In the genomic region with DNA sequence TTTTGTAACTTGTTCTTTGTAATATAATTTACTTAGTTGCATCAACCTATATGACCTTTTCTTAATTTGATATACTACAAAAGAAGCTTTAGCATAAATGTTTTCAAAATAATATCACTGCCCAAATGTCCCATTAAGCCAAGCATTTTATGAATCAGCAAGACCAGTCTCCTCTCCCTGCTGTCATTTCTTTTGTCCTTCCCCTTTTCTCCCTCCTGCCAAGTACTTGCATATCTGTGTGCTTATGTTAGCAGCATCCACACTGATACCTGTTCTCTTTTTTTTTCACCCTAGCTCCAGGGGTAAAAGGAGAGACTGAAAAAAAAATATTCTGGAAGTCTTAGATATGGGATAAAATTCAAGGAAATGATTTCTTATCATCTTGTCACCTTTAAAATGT, we compare ENCODE assay signal across 13 cellular contexts.
DNase-seq lines count a peak whose midpoint lies in the region; ATAC-seq and TF ChIP-seq lines count a peak whose summit lies in the region.
"Had no signal": no experiment of that assay in that cellular context is flagged by ENCODE, and none has a peak within 500 bp of the region (broad histone marks: within the 10 kb centered on the region; RNA-seq: fewer than 3 reads in every experiment).

No MANE protein-coding gene starts in this region.

- peaks cover 23% of the 10 kb centered on the region for H3K4me1 ChIP-seq in body of pancreas
- H3K4me1 ChIP-seq: uterus had no signal

- TF ChIP-seq CTCF in body of pancreas (IDR thresholded peaks at IDR 0.05) (no peak), kidney epithelial cell (IDR thresholded peaks at IDR 0.05; ENCODE audit: insufficient read depth, low read length, poor library complexity, severe bottlenecking) (no peak)

- intact Hi-C loops in body of pancreas (cut with DNase I): loop anchor here (10.0 kb wide), 1 partner anchor 67 kb away; a partner anchor contains a TSS

- H3K27ac ChIP-seq in body of pancreas: no peak overlapping the region
- H3K27ac ChIP-seq: coronary artery, uterus had no signal

- H3K27ac Mint-ChIP-seq in T-helper 2 cell treated with Interferon-gamma antibody and Interleukin-4, amounts not matched to agents 5 μg/mL and 100 μg/mL, for 36 hours: no peak overlapping the region

- H3K27me3 Mint-ChIP-seq in T-helper 2 cell treated with Interferon-gamma antibody and Interleukin-4, amounts not matched to agents 5 μg/mL and 100 μg/mL, for 36 hours (ENCODE audit: low read depth): peaks cover 2% of the 10 kb centered on the region
- H3K27me3 Mint-ChIP-seq: progenitor cell of endocrine pancreas had no signal

- DNase-seq in CD1c-positive myeloid dendritic cell (ENCODE audit: extremely low spot score) (peak; percentile 38), Kasumi-1 (lab: John Stamatoyannopoulos, UW) (peak; percentile 26 to 29), body of pancreas (no peak), kidney epithelial cell (ENCODE audit: low read depth) (peak; percentile 23), activated gamma-delta T cell treated with Interleukin-2 at 50 U/mL for 16 hours (no peak), Ammon's horn (ENCODE audit: low spot score) (no peak)
- no peak for DNase-seq in T-helper 2 cell treated with Interferon-gamma antibody and Interleukin-4, amounts not matched to agents 5 μg/mL and 100 μg/mL, for 36 hours (ENCODE audit: low spot score)
- DNase-seq: activated T-cell treated with anti-CD3 and anti-CD28 coated beads, Interleukin-2, amount 50 U/mL, for 1 hour; NCI-H345; uterus had no signal

- H3K9me3 ChIP-seq in body of pancreas: no peaks in the 10 kb centered on the region
- H3K9me3 ChIP-seq: uterus had no signal

- H3K4me1 Mint-ChIP-seq in T-helper 2 cell treated with Interferon-gamma antibody and Interleukin-4, amounts not matched to agents 5 μg/mL and 100 μg/mL, for 36 hours (ENCODE audit: low read depth): no peaks in the 10 kb centered on the region

- ATAC-seq in body of pancreas: peak; percentile 48
- ATAC-seq in GM19035 (IDR thresholded peaks at IDR 0.05; ENCODE audit: unreplicated experiment): no peak

- H3K36me3 Mint-ChIP-seq in T-helper 2 cell treated with Interferon-gamma antibody and Interleukin-4, amounts not matched to agents 5 μg/mL and 100 μg/mL, for 36 hours (ENCODE audit: low read depth): no peaks in the 10 kb centered on the region

- no peak for TF ChIP-seq POLR2A in body of pancreas (IDR thresholded peaks at IDR 0.05)

- no peak overlapping the region for H3K4me3 ChIP-seq in body of pancreas
- H3K4me3 ChIP-seq in kidney epithelial cell (ENCODE audit: low read depth, low read length): no peak overlapping the region
- H3K4me3 ChIP-seq: coronary artery, uterus had no signal

- H3K4me3 Mint-ChIP-seq in T-helper 2 cell treated with Interferon-gamma antibody and Interleukin-4, amounts not matched to agents 5 μg/mL and 100 μg/mL, for 36 hours: no peak overlapping the region

- H3K36me3 ChIP-seq in body of pancreas (replicated peaks in 1 of 2; ENCODE audit: insufficient read depth in 1 of 2, low read depth in 2 of 2) (no peaks in the 10 kb centered on the region), kidney epithelial cell (ENCODE audit: control insufficient read depth, insufficient read depth, low read length) (no peaks in the 10 kb centered on the region)
- H3K36me3 ChIP-seq: uterus had no signal

- H3K27me3 ChIP-seq in body of pancreas (no peaks in the 10 kb centered on the region), kidney epithelial cell (ENCODE audit: control insufficient read depth, insufficient read depth, low read length) (no peaks in the 10 kb centered on the region)
- H3K27me3 ChIP-seq: uterus had no signal

- no peaks in the 10 kb centered on the region for H3K9me3 Mint-ChIP-seq in T-helper 2 cell treated with Interferon-gamma antibody and Interleukin-4, amounts not matched to agents 5 μg/mL and 100 μg/mL, for 36 hours

Comparison
In these comparisons a context has a peak if more than half of its experiments do, and no peak if none do; other contexts are left out.
1. DNase-seq: peak in CD1c-positive myeloid dendritic cell (single experiment), Kasumi-1 (2 of 2) and kidney epithelial cell (single experiment); none in body of pancreas (0 of 4), T-helper 2 cell treated with Interferon-gamma antibody and Interleukin-4, amounts not matched to agents 5 μg/mL and 100 μg/mL, for 36 hours (single experiment), activated gamma-delta T cell treated with Interleukin-2 at 50 U/mL for 16 hours (single experiment) and Ammon's horn (single experiment).